Comparison of ENCODE assay signal across 21 cellular contexts in genomic region chr19:28509079-28509895, GRCh38.
"Had no signal": no experiment of that assay in that cellular context is flagged by ENCODE, and none has a peak within 500 bp of the region (broad histone marks: within the 10 kb centered on the region; RNA-seq: fewer than 3 reads in every experiment).

No MANE protein-coding gene starts in this region.

- ATAC-seq: activated CD4-positive, alpha-beta T cell treated with anti-CD3 and anti-CD28 coated beads for 36 hours; heart right ventricle; lower lobe of right lung; stimulated activated effector memory CD8-positive, alpha-beta T cell treated with anti-CD3 and anti-CD28 coated beads, Interleukin-12 subunit alpha, Interleukin-12 subunit beta, amount 100 ng/mL, for 72 hours; stimulated activated naive CD8-positive, alpha-beta T cell treated with anti-CD3 and anti-CD28 coated beads, Interleukin-15, amount 100 ng/mL, for 72 hours had no signal

- H3K27me3 ChIP-seq: ovary, right atrium auricular region, tibial artery had no signal

- H3K4me1 ChIP-seq: lower lobe of right lung, prostate gland, right atrium auricular region, tibial artery had no signal

- H3K9me3 ChIP-seq: lower lobe of right lung, ovary, prostate gland, right atrium auricular region, tibial artery had no signal

- DNase-seq: activated B cell treated with CpG ODN at 0.5 μM for 24 hours; activated CD4-positive, alpha-beta memory T cell treated with anti-CD3 and anti-CD28 coated beads for 36 hours; activated CD4-positive, alpha-beta T cell treated with anti-CD3 and anti-CD28 coated beads for 36 hours; activated naive CD4-positive, alpha-beta T cell treated with Interleukin-2 at 50 U/mL for 16 hours; activated T-cell treated with anti-CD3 and anti-CD28 coated beads, Interleukin-2, amount 50 U/mL, for 48 hours; amygdala; cerebellar nuclear complex; endodermal cell; heart right ventricle; kidney; lower lobe of right lung; naive B cell; ovary; stimulated activated CD4-positive, alpha-beta T cell treated with anti-CD3 and anti-CD28 coated beads, Interleukin-1b, Interleukin-23, amount 100 ng/mL, for 48 hours; stimulated activated naive CD8-positive, alpha-beta T cell treated with anti-CD3 and anti-CD28 coated beads, Interleukin-15, amount 100 ng/mL, for 72 hours; T1000; tibial artery had no signal

- FAIRE-seq: kidney had no signal

- H3K4me3 ChIP-seq: coronary artery, heart right ventricle, lower lobe of right lung, ovary, prostate gland, right atrium auricular region, tibial artery had no signal

- H3K27ac ChIP-seq: coronary artery, heart right ventricle, lower lobe of right lung, ovary, prostate gland, right atrium auricular region, tibial artery had no signal

- H3K36me3 ChIP-seq: heart right ventricle, lower lobe of right lung, ovary, prostate gland, right atrium auricular region, tibial artery had no signal
